Comparison of ENCODE assay signal across 1 cellular context in the genomic region with DNA sequence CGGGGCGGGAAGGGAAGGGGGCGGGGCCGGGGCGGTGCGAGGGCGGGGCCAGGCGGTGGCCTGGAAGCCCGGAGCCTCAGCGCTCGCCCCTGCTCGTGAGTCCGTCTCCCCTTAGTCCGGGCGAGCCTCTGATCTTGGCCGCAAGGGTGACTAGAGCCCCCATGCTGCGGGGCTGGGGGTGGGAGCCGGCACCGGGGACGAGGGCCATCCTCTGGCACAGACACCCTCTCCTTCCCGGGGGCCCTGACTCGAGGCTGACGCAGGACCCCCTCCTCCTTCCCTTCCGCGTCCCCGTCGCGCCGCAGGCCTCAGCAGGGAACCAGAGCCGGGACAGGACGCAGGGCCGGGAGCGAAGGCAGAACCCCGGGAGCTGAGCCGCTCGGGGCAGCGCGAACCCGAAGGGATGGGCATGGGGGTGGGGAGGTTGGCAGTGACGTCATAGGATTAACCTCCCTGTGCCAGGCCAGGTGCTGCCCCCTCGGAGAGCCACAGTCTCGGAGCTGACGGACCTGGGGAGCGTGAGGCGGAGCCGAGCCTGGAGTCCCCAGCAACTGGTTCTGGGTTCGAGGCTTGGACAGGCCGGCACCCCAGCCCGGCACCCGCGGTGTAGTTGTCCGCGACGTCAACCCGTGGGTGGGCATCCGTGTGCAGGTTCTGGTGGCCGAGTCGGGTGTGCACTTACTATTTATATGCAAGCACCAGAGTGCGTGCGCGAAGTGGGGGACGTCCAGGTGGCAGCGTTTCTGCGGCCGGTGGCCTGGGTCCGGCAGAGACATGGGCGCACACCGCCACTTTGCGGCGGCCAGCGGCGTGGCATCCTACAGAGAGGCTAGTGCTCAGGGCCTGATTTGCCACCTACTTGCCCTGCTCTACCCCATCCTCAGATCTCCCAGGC.
TF ChIP-seq lines count a peak whose summit lies in the region.

No MANE protein-coding gene starts in this region.

TF ChIP-seq in HepG2, 621 proteins besides CTCF, POLR2A, EP300 and RAD21 (continued from another document and continues in another):
- TF ChIP-seq, protein P1, sequence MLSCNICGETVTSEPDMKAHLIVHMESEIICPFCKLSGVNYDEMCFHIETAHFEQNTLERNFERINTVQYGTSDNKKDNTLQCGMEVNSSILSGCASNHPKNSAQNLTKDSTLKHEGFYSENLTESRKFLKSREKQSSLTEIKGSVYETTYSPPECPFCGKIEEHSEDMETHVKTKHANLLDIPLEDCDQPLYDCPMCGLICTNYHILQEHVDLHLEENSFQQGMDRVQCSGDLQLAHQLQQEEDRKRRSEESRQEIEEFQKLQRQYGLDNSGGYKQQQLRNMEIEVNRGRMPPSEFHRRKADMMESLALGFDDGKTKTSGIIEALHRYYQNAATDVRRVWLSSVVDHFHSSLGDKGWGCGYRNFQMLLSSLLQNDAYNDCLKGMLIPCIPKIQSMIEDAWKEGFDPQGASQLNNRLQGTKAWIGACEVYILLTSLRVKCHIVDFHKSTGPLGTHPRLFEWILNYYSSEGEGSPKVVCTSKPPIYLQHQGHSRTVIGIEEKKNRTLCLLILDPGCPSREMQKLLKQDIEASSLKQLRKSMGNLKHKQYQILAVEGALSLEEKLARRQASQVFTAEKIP (CRISPR knock-in tag; IDR thresholded peaks at IDR 0.05; ENCODE audit: borderline replicate concordance), result no peak
- peak; percentile 46 for TF ChIP-seq TEAD3 (CRISPR knock-in tag; optimal IDR thresholded peaks at IDR 0.05; ENCODE audit: borderline replicate concordance)
- TF ChIP-seq ASH2L (IDR thresholded peaks at IDR 0.05; ENCODE audit: insufficient read length, low read depth, low read length), result peak; percentile 56
- TF ChIP-seq, protein P2, sequence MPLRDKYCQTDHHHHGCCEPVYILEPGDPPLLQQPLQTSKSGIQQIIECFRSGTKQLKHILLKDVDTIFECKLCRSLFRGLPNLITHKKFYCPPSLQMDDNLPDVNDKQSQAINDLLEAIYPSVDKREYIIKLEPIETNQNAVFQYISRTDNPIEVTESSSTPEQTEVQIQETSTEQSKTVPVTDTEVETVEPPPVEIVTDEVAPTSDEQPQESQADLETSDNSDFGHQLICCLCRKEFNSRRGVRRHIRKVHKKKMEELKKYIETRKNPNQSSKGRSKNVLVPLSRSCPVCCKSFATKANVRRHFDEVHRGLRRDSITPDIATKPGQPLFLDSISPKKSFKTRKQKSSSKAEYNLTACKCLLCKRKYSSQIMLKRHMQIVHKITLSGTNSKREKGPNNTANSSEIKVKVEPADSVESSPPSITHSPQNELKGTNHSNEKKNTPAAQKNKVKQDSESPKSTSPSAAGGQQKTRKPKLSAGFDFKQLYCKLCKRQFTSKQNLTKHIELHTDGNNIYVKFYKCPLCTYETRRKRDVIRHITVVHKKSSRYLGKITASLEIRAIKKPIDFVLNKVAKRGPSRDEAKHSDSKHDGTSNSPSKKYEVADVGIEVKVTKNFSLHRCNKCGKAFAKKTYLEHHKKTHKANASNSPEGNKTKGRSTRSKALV (CRISPR knock-in tag; IDR thresholded peaks at IDR 0.05), result no peak
- TF ChIP-seq SMARCC2 (IDR thresholded peaks at IDR 0.05), result no peak
- TF ChIP-seq ZNF317 (CRISPR knock-in tag; IDR thresholded peaks at IDR 0.05), result 0 out of 2 replicates have a peak, but pooled peaks have one; percentile 18
- TF ChIP-seq ZMYM2 (CRISPR knock-in tag; IDR thresholded peaks at IDR 0.05), result peak; percentile 80
- peak; percentile 34; the same call in 1 of the 2 replicates for TF ChIP-seq ZFP41 (CRISPR knock-in tag; IDR thresholded peaks at IDR 0.05; ENCODE audit: borderline replicate concordance)
- TF ChIP-seq SIN3B (IDR thresholded peaks at IDR 0.05; ENCODE audit: low read length), result no peak
- TF ChIP-seq SMYD3 (CRISPR knock-in tag; IDR thresholded peaks at IDR 0.05), result 0 out of 2 replicates have a peak, but pooled peaks have one; percentile 12
- TF ChIP-seq GABPB1 (CRISPR knock-in tag; IDR thresholded peaks at IDR 0.05), result peak; percentile 49; the same call in 1 of the 2 replicates
- no peak for TF ChIP-seq ZNF703 (CRISPR knock-in tag; IDR thresholded peaks at IDR 0.05; ENCODE audit: borderline replicate concordance)
- TF ChIP-seq RBM39 (IDR thresholded peaks at IDR 0.05; ENCODE audit: low read depth, low read length, poor library complexity, severe bottlenecking), result no peak
- TF ChIP-seq ZNF337 (CRISPR knock-in tag; IDR thresholded peaks at IDR 0.05; ENCODE audit: borderline replicate concordance, low read depth), result no peak
- TF ChIP-seq ZNF629 (CRISPR knock-in tag; conservative IDR thresholded peaks at IDR 0.05), result 0 out of 2 replicates have a peak, but pooled peaks have one; percentile 20
- TF ChIP-seq, protein P3, sequence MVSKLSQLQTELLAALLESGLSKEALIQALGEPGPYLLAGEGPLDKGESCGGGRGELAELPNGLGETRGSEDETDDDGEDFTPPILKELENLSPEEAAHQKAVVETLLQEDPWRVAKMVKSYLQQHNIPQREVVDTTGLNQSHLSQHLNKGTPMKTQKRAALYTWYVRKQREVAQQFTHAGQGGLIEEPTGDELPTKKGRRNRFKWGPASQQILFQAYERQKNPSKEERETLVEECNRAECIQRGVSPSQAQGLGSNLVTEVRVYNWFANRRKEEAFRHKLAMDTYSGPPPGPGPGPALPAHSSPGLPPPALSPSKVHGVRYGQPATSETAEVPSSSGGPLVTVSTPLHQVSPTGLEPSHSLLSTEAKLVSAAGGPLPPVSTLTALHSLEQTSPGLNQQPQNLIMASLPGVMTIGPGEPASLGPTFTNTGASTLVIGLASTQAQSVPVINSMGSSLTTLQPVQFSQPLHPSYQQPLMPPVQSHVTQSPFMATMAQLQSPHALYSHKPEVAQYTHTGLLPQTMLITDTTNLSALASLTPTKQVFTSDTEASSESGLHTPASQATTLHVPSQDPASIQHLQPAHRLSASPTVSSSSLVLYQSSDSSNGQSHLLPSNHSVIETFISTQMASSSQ (IDR thresholded peaks at IDR 0.05; ENCODE audit: low read depth), result no peak
- TF ChIP-seq, protein P3 (CRISPR knock-in tag; IDR thresholded peaks at IDR 0.05; ENCODE audit: borderline replicate concordance), result peak; percentile 44; the same call in 1 of the 2 replicates
- peak; percentile 70 for TF ChIP-seq ZMYM4 (CRISPR knock-in tag; IDR thresholded peaks at IDR 0.05)
- no peak for TF ChIP-seq RBAK (CRISPR knock-in tag; IDR thresholded peaks at IDR 0.05)
- TF ChIP-seq, protein P4, sequence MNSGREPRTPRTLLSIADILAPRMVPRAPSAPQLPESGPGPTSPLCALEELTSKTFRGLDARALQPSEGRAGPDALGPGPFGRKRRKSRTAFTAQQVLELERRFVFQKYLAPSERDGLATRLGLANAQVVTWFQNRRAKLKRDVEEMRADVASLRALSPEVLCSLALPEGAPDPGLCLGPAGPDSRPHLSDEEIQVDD (CRISPR knock-in tag; IDR thresholded peaks at IDR 0.05; ENCODE audit: borderline replicate concordance), result no peak
- TF ChIP-seq, protein P5, sequence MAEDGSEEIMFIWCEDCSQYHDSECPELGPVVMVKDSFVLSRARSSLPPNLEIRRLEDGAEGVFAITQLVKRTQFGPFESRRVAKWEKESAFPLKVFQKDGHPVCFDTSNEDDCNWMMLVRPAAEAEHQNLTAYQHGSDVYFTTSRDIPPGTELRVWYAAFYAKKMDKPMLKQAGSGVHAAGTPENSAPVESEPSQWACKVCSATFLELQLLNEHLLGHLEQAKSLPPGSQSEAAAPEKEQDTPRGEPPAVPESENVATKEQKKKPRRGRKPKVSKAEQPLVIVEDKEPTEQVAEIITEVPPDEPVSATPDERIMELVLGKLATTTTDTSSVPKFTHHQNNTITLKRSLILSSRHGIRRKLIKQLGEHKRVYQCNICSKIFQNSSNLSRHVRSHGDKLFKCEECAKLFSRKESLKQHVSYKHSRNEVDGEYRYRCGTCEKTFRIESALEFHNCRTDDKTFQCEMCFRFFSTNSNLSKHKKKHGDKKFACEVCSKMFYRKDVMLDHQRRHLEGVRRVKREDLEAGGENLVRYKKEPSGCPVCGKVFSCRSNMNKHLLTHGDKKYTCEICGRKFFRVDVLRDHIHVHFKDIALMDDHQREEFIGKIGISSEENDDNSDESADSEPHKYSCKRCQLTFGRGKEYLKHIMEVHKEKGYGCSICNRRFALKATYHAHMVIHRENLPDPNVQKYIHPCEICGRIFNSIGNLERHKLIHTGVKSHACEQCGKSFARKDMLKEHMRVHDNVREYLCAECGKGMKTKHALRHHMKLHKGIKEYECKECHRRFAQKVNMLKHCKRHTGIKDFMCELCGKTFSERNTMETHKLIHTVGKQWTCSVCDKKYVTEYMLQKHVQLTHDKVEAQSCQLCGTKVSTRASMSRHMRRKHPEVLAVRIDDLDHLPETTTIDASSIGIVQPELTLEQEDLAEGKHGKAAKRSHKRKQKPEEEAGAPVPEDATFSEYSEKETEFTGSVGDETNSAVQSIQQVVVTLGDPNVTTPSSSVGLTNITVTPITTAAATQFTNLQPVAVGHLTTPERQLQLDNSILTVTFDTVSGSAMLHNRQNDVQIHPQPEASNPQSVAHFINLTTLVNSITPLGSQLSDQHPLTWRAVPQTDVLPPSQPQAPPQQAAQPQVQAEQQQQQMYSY (CRISPR knock-in tag; IDR thresholded peaks at IDR 0.05), result peak; percentile 80
- TF ChIP-seq KDM5B (CRISPR knock-in tag; IDR thresholded peaks at IDR 0.05; ENCODE audit: borderline replicate concordance), result peak; percentile 59; the same call in 1 of the 2 replicates
- TF ChIP-seq, protein P6, sequence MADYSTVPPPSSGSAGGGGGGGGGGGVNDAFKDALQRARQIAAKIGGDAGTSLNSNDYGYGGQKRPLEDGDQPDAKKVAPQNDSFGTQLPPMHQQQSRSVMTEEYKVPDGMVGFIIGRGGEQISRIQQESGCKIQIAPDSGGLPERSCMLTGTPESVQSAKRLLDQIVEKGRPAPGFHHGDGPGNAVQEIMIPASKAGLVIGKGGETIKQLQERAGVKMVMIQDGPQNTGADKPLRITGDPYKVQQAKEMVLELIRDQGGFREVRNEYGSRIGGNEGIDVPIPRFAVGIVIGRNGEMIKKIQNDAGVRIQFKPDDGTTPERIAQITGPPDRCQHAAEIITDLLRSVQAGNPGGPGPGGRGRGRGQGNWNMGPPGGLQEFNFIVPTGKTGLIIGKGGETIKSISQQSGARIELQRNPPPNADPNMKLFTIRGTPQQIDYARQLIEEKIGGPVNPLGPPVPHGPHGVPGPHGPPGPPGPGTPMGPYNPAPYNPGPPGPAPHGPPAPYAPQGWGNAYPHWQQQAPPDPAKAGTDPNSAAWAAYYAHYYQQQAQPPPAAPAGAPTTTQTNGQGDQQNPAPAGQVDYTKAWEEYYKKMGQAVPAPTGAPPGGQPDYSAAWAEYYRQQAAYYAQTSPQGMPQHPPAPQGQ (CRISPR knock-in tag; IDR thresholded peaks at IDR 0.05; ENCODE audit: borderline replicate concordance), result no peak
- TF ChIP-seq, protein P7, sequence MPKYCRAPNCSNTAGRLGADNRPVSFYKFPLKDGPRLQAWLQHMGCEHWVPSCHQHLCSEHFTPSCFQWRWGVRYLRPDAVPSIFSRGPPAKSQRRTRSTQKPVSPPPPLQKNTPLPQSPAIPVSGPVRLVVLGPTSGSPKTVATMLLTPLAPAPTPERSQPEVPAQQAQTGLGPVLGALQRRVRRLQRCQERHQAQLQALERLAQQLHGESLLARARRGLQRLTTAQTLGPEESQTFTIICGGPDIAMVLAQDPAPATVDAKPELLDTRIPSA (CRISPR knock-in tag; IDR thresholded peaks at IDR 0.05; ENCODE audit: borderline replicate concordance), result peak; percentile 92
- no peak for TF ChIP-seq ZNF101 (CRISPR knock-in tag; IDR thresholded peaks at IDR 0.05; ENCODE audit: borderline replicate concordance, low read depth)
- TF ChIP-seq TBP (CRISPR knock-in tag; IDR thresholded peaks at IDR 0.05), result 0 out of 2 replicates have a peak, but pooled peaks have one; percentile 55
- 0 out of 2 replicates have a peak, but pooled peaks have one; percentile 13 for TF ChIP-seq GATA4 (IDR thresholded peaks at IDR 0.05; ENCODE audit: borderline replicate concordance, low read depth)
- TF ChIP-seq ZBTB1 (CRISPR knock-in tag; IDR thresholded peaks at IDR 0.05; ENCODE audit: borderline replicate concordance), result no peak
- 0 out of 2 replicates have a peak, but pooled peaks have one; percentile 15 for TF ChIP-seq ZNF235 (CRISPR knock-in tag; IDR thresholded peaks at IDR 0.05; ENCODE audit: borderline replicate concordance)
- peak; percentile 29; the same call in 1 of the 2 replicates for TF ChIP-seq KLF11 (CRISPR knock-in tag; IDR thresholded peaks at IDR 0.05)
- peak; percentile 80 for TF ChIP-seq MAF1 (CRISPR knock-in tag; IDR thresholded peaks at IDR 0.05; ENCODE audit: borderline replicate concordance)
- peak; percentile 84; the same call in 1 of the 2 replicates for TF ChIP-seq BRD4 (CRISPR knock-in tag; IDR thresholded peaks at IDR 0.05)
- TF ChIP-seq EED (CRISPR knock-in tag; IDR thresholded peaks at IDR 0.05), result no peak; the same call in 1 of the 2 replicates
- TF ChIP-seq ZNF547 (CRISPR knock-in tag; IDR thresholded peaks at IDR 0.05), result no peak; the same call in none of the 2 replicates
- TF ChIP-seq ZFAT (CRISPR knock-in tag; conservative IDR thresholded peaks at IDR 0.05), result no peak
- TF ChIP-seq, protein P8, sequence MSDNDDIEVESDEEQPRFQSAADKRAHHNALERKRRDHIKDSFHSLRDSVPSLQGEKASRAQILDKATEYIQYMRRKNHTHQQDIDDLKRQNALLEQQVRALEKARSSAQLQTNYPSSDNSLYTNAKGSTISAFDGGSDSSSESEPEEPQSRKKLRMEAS (IDR thresholded peaks at IDR 0.05), result no peak
- TF ChIP-seq, protein P9, sequence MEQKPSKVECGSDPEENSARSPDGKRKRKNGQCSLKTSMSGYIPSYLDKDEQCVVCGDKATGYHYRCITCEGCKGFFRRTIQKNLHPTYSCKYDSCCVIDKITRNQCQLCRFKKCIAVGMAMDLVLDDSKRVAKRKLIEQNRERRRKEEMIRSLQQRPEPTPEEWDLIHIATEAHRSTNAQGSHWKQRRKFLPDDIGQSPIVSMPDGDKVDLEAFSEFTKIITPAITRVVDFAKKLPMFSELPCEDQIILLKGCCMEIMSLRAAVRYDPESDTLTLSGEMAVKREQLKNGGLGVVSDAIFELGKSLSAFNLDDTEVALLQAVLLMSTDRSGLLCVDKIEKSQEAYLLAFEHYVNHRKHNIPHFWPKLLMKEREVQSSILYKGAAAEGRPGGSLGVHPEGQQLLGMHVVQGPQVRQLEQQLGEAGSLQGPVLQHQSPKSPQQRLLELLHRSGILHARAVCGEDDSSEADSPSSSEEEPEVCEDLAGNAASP (CRISPR knock-in tag; IDR thresholded peaks at IDR 0.05; ENCODE audit: borderline replicate concordance), result no peak
- TF ChIP-seq ZNF501 (CRISPR knock-in tag; IDR thresholded peaks at IDR 0.05), result peak; percentile 93
